Comparison of ENCODE assay signal across 10 cellular contexts in genomic region chr22:36874309-36874696, GRCh38. TPM values are rescaled to one million over a fixed set of nuclear protein-coding genes. Genes with fewer than 3 reads are reported as not detected.
DNase-seq lines count a peak whose midpoint lies in the region; ATAC-seq and TF ChIP-seq lines count a peak whose summit lies in the region.
"Had no signal": no experiment of that assay in that cellular context is flagged by ENCODE, and none has a peak within 500 bp of the region (broad histone marks: within the 10 kb centered on the region; RNA-seq: fewer than 3 reads in every experiment).

No MANE protein-coding gene starts in this region.

- WGBS in lung, 2 donors, result 46 to 49% methylated on average over 2 of the region's 2 CpGs

- no peaks in the 10 kb centered on the region for H3K27me3 ChIP-seq in lung (ENCODE audit: control insufficient read depth, insufficient read depth)
- no peaks in the 10 kb centered on the region for H3K27me3 ChIP-seq in vagina

- H3K36me3 Mint-ChIP-seq in stimulated activated naive CD8-positive, alpha-beta T cell treated with anti-CD3 and anti-CD28 coated beads, Interleukin-15, Interleukin-2, amounts not matched to agents 100 ng/mL and 50 ng/mL, for 24 hours (ENCODE audit: low read depth), result no peaks in the 10 kb centered on the region
- H3K36me3 Mint-ChIP-seq in activated naive CD8-positive, alpha-beta T cell treated with anti-CD3 and anti-CD28 coated beads for 36 hours, result no peaks in the 10 kb centered on the region

- H3K9me3 ChIP-seq in lung (ENCODE audit: control insufficient read depth in 2 of 2, insufficient read depth in 1 of 2, low read length in 1 of 2) (no peaks in the 10 kb centered on the region), vagina (no peaks in the 10 kb centered on the region)

- intact Hi-C loops in vagina (cut with DNase I), result no loop called here

- no peak for DNase-seq in stimulated activated naive CD8-positive, alpha-beta T cell treated with anti-CD3 and anti-CD28 coated beads, Interleukin-15, Interleukin-2, amounts not matched to agents 100 U/mL and 50 U/mL, for 24 hours
- no peak for DNase-seq in activated naive CD8-positive, alpha-beta T cell treated with anti-CD3 and anti-CD28 coated beads for 36 hours
- DNase-seq in lung (ENCODE audit: low spot score) (no peak), vagina (ENCODE audit: extremely low spot score in 2 of 2) (no peak), kidney tubule cell (ENCODE audit: low spot score) (no peak)

- H3K27me3 Mint-ChIP-seq in stimulated activated naive CD8-positive, alpha-beta T cell treated with anti-CD3 and anti-CD28 coated beads, Interleukin-15, Interleukin-2, amounts not matched to agents 100 ng/mL and 50 ng/mL, for 24 hours, result no peaks in the 10 kb centered on the region
- no peaks in the 10 kb centered on the region for H3K27me3 Mint-ChIP-seq in activated naive CD8-positive, alpha-beta T cell treated with anti-CD3 and anti-CD28 coated beads for 36 hours

- TF ChIP-seq POLR2A in vagina (IDR thresholded peaks at IDR 0.05), result no peak

- no peak overlapping the region for H3K4me3 ChIP-seq in lung
- H3K4me3 ChIP-seq in vagina, result no peak overlapping the region

- H3K4me1 Mint-ChIP-seq in stimulated activated naive CD8-positive, alpha-beta T cell treated with anti-CD3 and anti-CD28 coated beads, Interleukin-15, Interleukin-2, amounts not matched to agents 100 ng/mL and 50 ng/mL, for 24 hours (ENCODE audit: low read depth), result peaks cover 19% of the 10 kb centered on the region
- H3K4me1 Mint-ChIP-seq in activated naive CD8-positive, alpha-beta T cell treated with anti-CD3 and anti-CD28 coated beads for 36 hours, result peaks cover 12% of the 10 kb centered on the region

- peaks cover 0 to 9% of the 10 kb centered on the region in 2 donors for H3K4me1 ChIP-seq in lung (ENCODE audit: control insufficient read depth in 2 of 2, insufficient read depth in 2 of 2, low read length in 2 of 2)
- peaks cover 35% of the 10 kb centered on the region for H3K4me1 ChIP-seq in vagina

- H3K27ac Mint-ChIP-seq in stimulated activated naive CD8-positive, alpha-beta T cell treated with anti-CD3 and anti-CD28 coated beads, Interleukin-15, Interleukin-2, amounts not matched to agents 100 ng/mL and 50 ng/mL, for 24 hours, result peak overlapping the region; percentile 75
- peak overlapping the region; percentile 83 for H3K27ac Mint-ChIP-seq in activated naive CD8-positive, alpha-beta T cell treated with anti-CD3 and anti-CD28 coated beads for 36 hours

- H3K36me3 ChIP-seq in lung (ENCODE audit: control insufficient read depth in 2 of 2, insufficient read depth in 2 of 2, low read length in 2 of 2) (peaks cover 0 to 1% of the 10 kb centered on the region in 2 donors), vagina (no peaks in the 10 kb centered on the region)

- TF ChIP-seq CTCF in lung (IDR thresholded peaks at IDR 0.05; ENCODE audit: control extremely low read depth, extremely low read depth) (no peak), vagina (IDR thresholded peaks at IDR 0.05) (no peak)

- H3K9me3 Mint-ChIP-seq in stimulated activated naive CD8-positive, alpha-beta T cell treated with anti-CD3 and anti-CD28 coated beads, Interleukin-15, Interleukin-2, amounts not matched to agents 100 ng/mL and 50 ng/mL, for 24 hours, result no peaks in the 10 kb centered on the region
- no peaks in the 10 kb centered on the region for H3K9me3 Mint-ChIP-seq in activated naive CD8-positive, alpha-beta T cell treated with anti-CD3 and anti-CD28 coated beads for 36 hours

- no peak for ATAC-seq in stimulated activated naive CD8-positive, alpha-beta T cell treated with anti-CD3 and anti-CD28 coated beads, Interleukin-15, Interleukin-2, amounts not matched to agents 100 U/mL and 50 U/mL, for 24 hours
- peak; percentile 3 for ATAC-seq in lung (ENCODE audit: insufficient read depth, low FRiP score)
- no peak for ATAC-seq in activated CD4-positive, CD25-positive, alpha-beta regulatory T cell treated with anti-CD3 and anti-CD28 coated beads, Interleukin-2, amount 50 U/mL, for 24 hours
- no peak for ATAC-seq in HG02798 (IDR thresholded peaks at IDR 0.05; ENCODE audit: poor library complexity, unreplicated experiment)

- no peak overlapping the region for H3K4me3 Mint-ChIP-seq in stimulated activated naive CD8-positive, alpha-beta T cell treated with anti-CD3 and anti-CD28 coated beads, Interleukin-15, Interleukin-2, amounts not matched to agents 100 ng/mL and 50 ng/mL, for 24 hours
- no peak overlapping the region for H3K4me3 Mint-ChIP-seq in activated naive CD8-positive, alpha-beta T cell treated with anti-CD3 and anti-CD28 coated beads for 36 hours

- H3K27ac ChIP-seq in lung (ENCODE audit: low read depth in 1 of 2, low read length in 1 of 2) (peak overlapping the region in 1 of 2 donors; percentile 77), vagina (peak overlapping the region; percentile 74)

RNA-seq across cellular contexts. Expression of gene NCF4, which starts 13.5 kb away (rescaled TPM):
- 1 to 10 TPM; 2.3 to 2.5 TPM for total RNA-seq in activated naive CD8-positive, alpha-beta T cell treated with anti-CD3 and anti-CD28 coated beads for 36 hours
- total RNA-seq in lung, result 10 to 100 TPM; 14.1 to 41.5 TPM
- 100 to 1,000 TPM in 1 of 2 donors, 10 to 100 TPM in 1; 38.5 to 113 TPM for polyA plus RNA-seq in lung
- total RNA-seq in vagina, result 37.6 TPM
- total RNA-seq: IMR-90, pulmonary artery endothelial cell had no signal
- polyA plus RNA-seq: IMR-90 had no signal

RNA-seq across cellular contexts. Expression of gene CSF2RB, which starts 39.1 kb away (rescaled TPM):
- under 1 TPM; 0.14 to 0.31 TPM for total RNA-seq in activated naive CD8-positive, alpha-beta T cell treated with anti-CD3 and anti-CD28 coated beads for 36 hours
- total RNA-seq in lung, result 10 to 100 TPM; 14.3 to 26.8 TPM
- 10 to 100 TPM in 1 of 2 donors, 1 to 10 TPM in 1; 6.6 to 72.8 TPM for polyA plus RNA-seq in lung
- 4.2 TPM for total RNA-seq in vagina
- total RNA-seq: IMR-90 had no signal
- polyA plus RNA-seq: IMR-90 had no signal

RNA-seq across cellular contexts. Expression of gene PVALB, which starts 57.5 kb away (rescaled TPM):
- total RNA-seq in activated naive CD8-positive, alpha-beta T cell treated with anti-CD3 and anti-CD28 coated beads for 36 hours, result not detected
- total RNA-seq in lung (1 to 10 TPM in 1 of 2 donors, not detected in 1; 2.4 TPM), vagina (not detected)
- 1 to 10 TPM in 1 of 2 donors, under 1 TPM in 1; 0.73 to 3.0 TPM for polyA plus RNA-seq in lung
- total RNA-seq: IMR-90, pulmonary artery endothelial cell had no signal
- polyA plus RNA-seq: IMR-90 had no signal

Comparison
In these comparisons a context has a peak if more than half of its experiments do, and no peak if none do; other contexts are left out.
1. RNA of gene NCF4, which starts 13.5 kb away (total RNA-seq): 14.1 to 41.5 TPM in lung and 37.6 TPM in vagina (single experiment); 2.3 to 2.5 TPM in activated naive CD8-positive, alpha-beta T cell treated with anti-CD3 and anti-CD28 coated beads for 36 hours; every median in the first group is over 4 times any median in the second.